32 cellular contexts compared by ENCODE assay signal in genomic region chr4:30776451-30776850, GRCh38. TPM values are rescaled to one million over a fixed set of nuclear protein-coding genes. Genes with fewer than 3 reads are reported as not detected.
"Had no signal": no experiment of that assay in that cellular context is flagged by ENCODE, and none has a peak within 500 bp of the region (broad histone marks: within the 10 kb centered on the region; RNA-seq: fewer than 3 reads in every experiment).

No MANE protein-coding gene starts in this region.

- H3K27ac Mint-ChIP-seq: activated CD4-positive, alpha-beta memory T cell treated with anti-CD3 and anti-CD28 coated beads, Interleukin-2, amount 10 ng/mL, durations not matched to agents 7 days and 5 days; activated naive CD4-positive, alpha-beta T cell treated with anti-CD3 and anti-CD28 coated beads, Interleukin-2, amount 10 ng/mL, durations not matched to agents 7 days and 5 days; activated naive CD8-positive, alpha-beta T cell treated with anti-CD3 and anti-CD28 coated beads for 36 hours; activated T-helper 17 cell treated with anti-CD3 and anti-CD28 coated beads, Interleukin-2, amount 50 U/mL, for 72 hours; IgD-negative memory B cell; T-helper 2 cell treated with Interferon-gamma antibody and Interleukin-4, amounts not matched to agents 5 μg/mL and 100 μg/mL, for 36 hours had no signal

- H3K4me2 ChIP-seq: KMS-11, SK-N-SH had no signal

- H3K4me3 Mint-ChIP-seq: activated CD4-positive, alpha-beta memory T cell treated with anti-CD3 and anti-CD28 coated beads, Interleukin-2, amount 10 ng/mL, durations not matched to agents 7 days and 5 days; activated naive CD4-positive, alpha-beta T cell treated with anti-CD3 and anti-CD28 coated beads, Interleukin-2, amount 10 ng/mL, durations not matched to agents 7 days and 5 days; activated naive CD8-positive, alpha-beta T cell treated with anti-CD3 and anti-CD28 coated beads for 36 hours; activated T-helper 17 cell treated with anti-CD3 and anti-CD28 coated beads, Interleukin-2, amount 50 U/mL, for 72 hours; IgD-negative memory B cell; T-helper 2 cell treated with Interferon-gamma antibody and Interleukin-4, amounts not matched to agents 5 μg/mL and 100 μg/mL, for 36 hours had no signal

- H3K27me3 ChIP-seq: body of pancreas, MG63, SJCRH30 had no signal

- H3K9me3 Mint-ChIP-seq: activated CD4-positive, alpha-beta memory T cell treated with anti-CD3 and anti-CD28 coated beads, Interleukin-2, amount 10 ng/mL, durations not matched to agents 7 days and 5 days; activated naive CD4-positive, alpha-beta T cell treated with anti-CD3 and anti-CD28 coated beads, Interleukin-2, amount 10 ng/mL, durations not matched to agents 7 days and 5 days; T-helper 2 cell treated with Interferon-gamma antibody and Interleukin-4, amounts not matched to agents 5 μg/mL and 100 μg/mL, for 36 hours had no signal

- H3K9me3 ChIP-seq: body of pancreas, MG63, SJCRH30, SK-N-SH had no signal

- H3K4me3 ChIP-seq: body of pancreas, MG63, SJCRH30 had no signal

- H3K36me3 ChIP-seq: MG63 had no signal

- H3K27me3 Mint-ChIP-seq: activated CD4-positive, alpha-beta memory T cell treated with anti-CD3 and anti-CD28 coated beads, Interleukin-2, amount 10 ng/mL, durations not matched to agents 7 days and 5 days; activated naive CD4-positive, alpha-beta T cell treated with anti-CD3 and anti-CD28 coated beads, Interleukin-2, amount 10 ng/mL, durations not matched to agents 7 days and 5 days; activated naive CD8-positive, alpha-beta T cell treated with anti-CD3 and anti-CD28 coated beads for 36 hours; activated T-helper 17 cell treated with anti-CD3 and anti-CD28 coated beads, Interleukin-2, amount 50 U/mL, for 72 hours; IgD-negative memory B cell had no signal

- H3K27ac ChIP-seq: body of pancreas, KMS-11, SJCRH30, VCaP had no signal

- H3K9me2 ChIP-seq: SK-N-SH had no signal

- H3K4me1 ChIP-seq: body of pancreas had no signal

- H3K36me3 Mint-ChIP-seq: activated naive CD4-positive, alpha-beta T cell treated with anti-CD3 and anti-CD28 coated beads, Interleukin-2, amount 10 ng/mL, durations not matched to agents 7 days and 5 days; activated naive CD8-positive, alpha-beta T cell treated with anti-CD3 and anti-CD28 coated beads for 36 hours had no signal

- H3K4me1 Mint-ChIP-seq: activated CD4-positive, alpha-beta memory T cell treated with anti-CD3 and anti-CD28 coated beads, Interleukin-2, amount 10 ng/mL, durations not matched to agents 7 days and 5 days; activated naive CD4-positive, alpha-beta T cell treated with anti-CD3 and anti-CD28 coated beads, Interleukin-2, amount 10 ng/mL, durations not matched to agents 7 days and 5 days; activated naive CD8-positive, alpha-beta T cell treated with anti-CD3 and anti-CD28 coated beads for 36 hours; activated T-helper 17 cell treated with anti-CD3 and anti-CD28 coated beads, Interleukin-2, amount 50 U/mL, for 72 hours; IgD-negative memory B cell had no signal

- DNase-seq: activated CD4-positive, alpha-beta memory T cell treated with anti-CD3 and anti-CD28 coated beads, Interleukin-2, amount 10 ng/mL, durations not matched to agents 7 days and 5 days; activated CD4-positive, alpha-beta T cell treated with anti-CD3 and anti-CD28 coated beads, Interleukin-2, amount 50 U/mL, for 1 hour; activated CD4-positive, CD25-positive, alpha-beta regulatory T cell; activated gamma-delta T cell treated with Interleukin-2 at 50 U/mL for 16 hours; activated naive CD4-positive, alpha-beta T cell treated with anti-CD3 and anti-CD28 coated beads, Interleukin-2, amount 10 ng/mL, durations not matched to agents 7 days and 5 days; activated naive CD8-positive, alpha-beta T cell treated with anti-CD3 and anti-CD28 coated beads for 36 hours; activated T-cell treated with anti-CD3 and anti-CD28 coated beads for 4 hours; activated T-cell treated with anti-CD3 and anti-CD28 coated beads, Interleukin-2, amount 50 U/mL, for 48 hours; anterior cingulate cortex; body of pancreas; central memory CD4-positive, alpha-beta T cell; MG63; NCI-H1105; NCI-H1436; NCI-H1694 treated with DMSO at 0.1 percent for 48 hours; NCI-H2029 treated with DMSO at 0.1 percent for 48 hours; NCI-H510A treated with DMSO at 0.1 percent for 48 hours; NCI-H69; NK-92 treated with Interleukin-12 subunit alpha and Interleukin-12 subunit beta, amount 100 ng/mL, for 24 hours; OCI-M1; RPMI8226; SJCRH30; SK-N-SH; T-helper 1 cell had no signal

- ATAC-seq: activated T-helper 17 cell treated with anti-CD3 and anti-CD28 coated beads, Interleukin-2, amount 50 U/mL, for 72 hours; body of pancreas; Panc1; Right ventricle myocardium inferior had no signal

RNA-seq across cellular contexts. Expression of gene PCDH7, which starts 56.3 kb away (rescaled TPM):
- total RNA-seq: activated CD4-positive, alpha-beta memory T cell treated with anti-CD3 and anti-CD28 coated beads, Interleukin-2, amount 10 ng/mL, durations not matched to agents 7 days and 5 days; activated CD8-positive, alpha-beta memory T cell treated with anti-CD3 and anti-CD28 coated beads for 36 hours; activated naive CD8-positive, alpha-beta T cell treated with anti-CD3 and anti-CD28 coated beads for 36 hours; activated T-helper 17 cell treated with anti-CD3 and anti-CD28 coated beads, Interleukin-2, amount 50 U/mL, for 72 hours had no signal
